In the genomic region with DNA sequence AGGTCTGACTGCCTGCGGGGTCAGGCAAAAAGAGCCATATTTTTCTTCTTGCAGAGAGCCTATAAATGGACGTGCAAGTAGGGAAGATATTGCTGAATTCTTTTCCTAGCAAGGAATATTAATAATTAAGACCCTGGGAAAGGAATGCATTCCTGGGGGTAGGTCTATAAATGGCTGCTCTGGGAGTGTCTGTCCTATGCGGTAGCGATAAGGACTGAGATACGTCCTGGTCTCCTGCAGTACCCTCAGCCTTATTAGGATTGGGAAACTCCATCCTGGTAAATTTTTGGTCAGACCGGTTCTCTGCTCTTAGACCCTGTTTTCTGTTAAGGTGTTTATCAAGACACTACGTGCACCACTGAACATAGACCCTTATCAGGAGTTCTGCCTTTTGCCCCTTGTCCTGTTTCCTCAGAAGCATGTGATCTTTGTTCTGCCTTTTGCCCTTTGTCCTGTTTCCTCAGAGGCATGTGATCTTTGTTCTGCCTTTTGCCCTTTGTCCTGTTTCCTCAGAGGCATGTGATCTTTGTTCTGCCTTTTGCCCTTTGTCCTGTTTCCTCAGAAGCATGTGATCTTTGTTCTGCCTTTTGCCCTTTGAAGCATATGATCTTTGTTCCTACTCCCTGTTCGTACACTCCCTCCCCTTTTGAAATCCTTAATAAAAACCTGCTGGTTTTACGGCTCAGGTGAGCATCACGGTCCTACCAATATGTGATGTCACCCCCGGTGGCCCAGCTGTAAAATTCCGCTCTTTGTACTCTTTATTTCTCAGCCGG, we compare ENCODE assay signal across 8 cellular contexts. TPM values are rescaled to one million over a fixed set of nuclear protein-coding genes. Genes with fewer than 3 reads are reported as not detected.
DNase-seq lines count a peak whose midpoint lies in the region; ATAC-seq and TF ChIP-seq lines count a peak whose summit lies in the region.
"Not testable (repeated sequence)": the region's sequence is repeated elsewhere in the genome, so short reads cannot be mapped to it uniquely, and the experiment has no call there.

No MANE protein-coding gene starts in this region.

- not testable (repeated sequence) for H3K9me3 ChIP-seq in CD8-positive, alpha-beta T cell (ENCODE audit: low read length); OCI-LY7 (ENCODE audit: low read length); right cardiac atrium (ENCODE audit: control insufficient read depth, low read length); naive thymus-derived CD4-positive, alpha-beta T cell (ENCODE audit: control insufficient read depth in 2 of 3, low read length in 3 of 3); skeletal muscle tissue (ENCODE audit: control insufficient read depth in 3 of 3, low read length in 3 of 3)

- not testable (repeated sequence) for H3K27me3 Mint-ChIP-seq in CD8-positive, alpha-beta T cell (ENCODE audit: low read depth); activated CD8-positive, alpha-beta memory T cell treated with anti-CD3 and anti-CD28 coated beads, Interleukin-2, amount 10 ng/mL, durations not matched to agents 7 days and 5 days; naive thymus-derived CD4-positive, alpha-beta T cell; type B pancreatic cell
- peaks cover 17% of the 10 kb centered on the region for H3K27me3 Mint-ChIP-seq in brain

- H3K27ac ChIP-seq in CD8-positive, alpha-beta T cell (ENCODE audit: low read depth, low read length); OCI-LY7 (ENCODE audit: low read depth, low read length, poor library complexity, severe bottlenecking): not testable (repeated sequence)
- H3K27ac ChIP-seq in right cardiac atrium (ENCODE audit: low read length) = peak overlapping the region; percentile 58
- H3K27ac ChIP-seq in naive thymus-derived CD4-positive, alpha-beta T cell (ENCODE audit: low read depth, low read length) = peak overlapping the region; percentile 95
- peak overlapping the region; percentile 95 for H3K27ac ChIP-seq in skeletal muscle tissue (ENCODE audit: low read depth, low read length)

- DNase-seq in CD8-positive, alpha-beta T cell; OCI-LY7 (ENCODE audit: low spot score); activated CD8-positive, alpha-beta memory T cell treated with anti-CD3 and anti-CD28 coated beads, Interleukin-2, amount 10 ng/mL, durations not matched to agents 7 days and 5 days; right cardiac atrium; naive thymus-derived CD4-positive, alpha-beta T cell; type B pancreatic cell (ENCODE audit: extremely low spot score, unreplicated experiment): not testable (repeated sequence)

- not testable (repeated sequence) for TF ChIP-seq CTCF in CD8-positive, alpha-beta T cell (IDR thresholded peaks at IDR 0.05); OCI-LY7 (conservative IDR thresholded peaks at IDR 0.05; ENCODE audit: low read length); brain (conservative IDR thresholded peaks at IDR 0.05); type B pancreatic cell (conservative IDR thresholded peaks at IDR 0.05)

- H4K20me1 ChIP-seq in OCI-LY7 (ENCODE audit: insufficient read depth, low read length) = not testable (repeated sequence)

- not testable (repeated sequence) for H3K27me3 ChIP-seq in CD8-positive, alpha-beta T cell (ENCODE audit: insufficient read depth, low read length); right cardiac atrium (ENCODE audit: control insufficient read depth, insufficient read depth); naive thymus-derived CD4-positive, alpha-beta T cell (ENCODE audit: control insufficient read depth in 2 of 2, insufficient read depth in 2 of 2, low read length in 2 of 2); skeletal muscle tissue (ENCODE audit: control insufficient read depth in 3 of 3, insufficient read depth in 3 of 3, low read length in 3 of 3)

- peaks cover 39% of the 10 kb centered on the region for H3K79me2 ChIP-seq in OCI-LY7 (ENCODE audit: insufficient read depth, low read depth, low read length)

- intact Hi-C loops in CD8-positive, alpha-beta T cell (cut with DNase I, micrococcal nuclease); OCI-LY7 (cut with micrococcal nuclease; ENCODE audit: unreplicated experiment); right cardiac atrium (cut with DNase I); naive thymus-derived CD4-positive, alpha-beta T cell (cut with micrococcal nuclease): not testable (repeated sequence)

- H3K9ac ChIP-seq in skeletal muscle tissue (ENCODE audit: low read depth in 1 of 3, low read length in 3 of 3) = peak overlapping the region in 1 of 3 donors; percentile 92

- peaks cover 48% of the 10 kb centered on the region for H3K4me1 ChIP-seq in CD8-positive, alpha-beta T cell (ENCODE audit: insufficient read depth, low read length)
- H3K4me1 ChIP-seq in OCI-LY7 (ENCODE audit: insufficient read depth, low read length, poor library complexity, severe bottlenecking) = peaks cover 40% of the 10 kb centered on the region
- peaks cover 14% of the 10 kb centered on the region for H3K4me1 ChIP-seq in right cardiac atrium (ENCODE audit: control insufficient read depth, insufficient read depth, low read length)
- H3K4me1 ChIP-seq in naive thymus-derived CD4-positive, alpha-beta T cell (ENCODE audit: control insufficient read depth in 2 of 2, insufficient read depth in 2 of 2, low read length in 2 of 2) = peaks cover 26 to 29% of the 10 kb centered on the region in 2 donors
- peaks cover 38 to 57% (median 44%) of the 10 kb centered on the region in 3 donors for H3K4me1 ChIP-seq in skeletal muscle tissue (ENCODE audit: control insufficient read depth in 3 of 3, insufficient read depth in 3 of 3, low read length in 3 of 3)

- H3K4me3 Mint-ChIP-seq in CD8-positive, alpha-beta T cell = peak overlapping the region; percentile 56
- peak overlapping the region; percentile 17 for H3K4me3 Mint-ChIP-seq in activated CD8-positive, alpha-beta memory T cell treated with anti-CD3 and anti-CD28 coated beads, Interleukin-2, amount 10 ng/mL, durations not matched to agents 7 days and 5 days
- H3K4me3 Mint-ChIP-seq in brain (peak overlapping the region; percentile 33 to 46 (median 39)), type B pancreatic cell (peak overlapping the region; percentile 75)
- H3K4me3 Mint-ChIP-seq in naive thymus-derived CD4-positive, alpha-beta T cell = peak overlapping the region in 8 of 10 donors; percentile 30 to 100 (median 98)

- peaks cover 27% of the 10 kb centered on the region for H3K36me3 Mint-ChIP-seq in CD8-positive, alpha-beta T cell
- H3K36me3 Mint-ChIP-seq in activated CD8-positive, alpha-beta memory T cell treated with anti-CD3 and anti-CD28 coated beads, Interleukin-2, amount 10 ng/mL, durations not matched to agents 7 days and 5 days = peaks cover 31% of the 10 kb centered on the region
- H3K36me3 Mint-ChIP-seq in brain (peaks cover 27% of the 10 kb centered on the region), type B pancreatic cell (peaks cover 27% of the 10 kb centered on the region)
- peaks cover 0 to 30% (median 20%) of the 10 kb centered on the region in 5 donors for H3K36me3 Mint-ChIP-seq in naive thymus-derived CD4-positive, alpha-beta T cell

- not testable (repeated sequence) for H3K4me3 ChIP-seq in CD8-positive, alpha-beta T cell (ENCODE audit: low read depth, low read length); OCI-LY7 (ENCODE audit: low read depth, low read length, poor library complexity, severe bottlenecking); right cardiac atrium (ENCODE audit: low read length); naive thymus-derived CD4-positive, alpha-beta T cell (ENCODE audit: low read length); skeletal muscle tissue (ENCODE audit: low read length in 3 of 3)

- CTCF ChIA-PET in CD8-positive, alpha-beta T cell (lab: Charles Lee) = interaction anchor here (4.3 kb wide), 1 partner anchor 18 kb away, joined by 35 read pairs; no protein-coding TSS in a partner anchor
- CTCF ChIA-PET in OCI-LY7 (lab: Charles Lee; ENCODE audit: unreplicated experiment) = not testable (repeated sequence)
- CTCF ChIA-PET in activated CD8-positive, alpha-beta memory T cell treated with anti-CD3 and anti-CD28 coated beads, Interleukin-2, amount 10 ng/mL, durations not matched to agents 7 days and 5 days (lab: Charles Lee) = interaction anchor here (2.1 to 3.7 kb wide), 6 partner anchors 7 to 33 kb away, joined by 6 to 16 read pairs (median 15); a partner anchor contains a TSS
- CTCF ChIA-PET in naive thymus-derived CD4-positive, alpha-beta T cell (lab: Charles Lee) = interaction anchor here (1.9 to 2.4 kb wide), 3 partner anchors 7 to 17 kb away, joined by 8 to 9 read pairs (median 9); no protein-coding TSS in a partner anchor

- POLR2A ChIA-PET in CD8-positive, alpha-beta T cell (lab: Charles Lee) = interaction anchor here (1.3 to 5.5 kb wide), 3 partner anchors 19 to 38 kb away, joined by 3 to 134 read pairs (median 75); a partner anchor contains a TSS
- POLR2A ChIA-PET in OCI-LY7 (lab: Charles Lee) = interaction anchor here (2.8 to 4.2 kb wide), 4 partner anchors 7 to 31 kb away, joined by 10 to 48 read pairs (median 26); a partner anchor contains a TSS
- POLR2A ChIA-PET in naive thymus-derived CD4-positive, alpha-beta T cell (lab: Charles Lee) = interaction anchor here (0.6 to 4.9 kb wide), 7 partner anchors 7 to 393 kb away, joined by 3 to 273 read pairs (median 44); a partner anchor contains a TSS

- H3K27ac Mint-ChIP-seq in CD8-positive, alpha-beta T cell = peak overlapping the region; percentile 75
- peak overlapping the region; percentile 14 for H3K27ac Mint-ChIP-seq in activated CD8-positive, alpha-beta memory T cell treated with anti-CD3 and anti-CD28 coated beads, Interleukin-2, amount 10 ng/mL, durations not matched to agents 7 days and 5 days
- not testable (repeated sequence) for H3K27ac Mint-ChIP-seq in brain
- peak overlapping the region; percentile 31 to 100 (median 98) for H3K27ac Mint-ChIP-seq in naive thymus-derived CD4-positive, alpha-beta T cell
- peak overlapping the region; percentile 85 for H3K27ac Mint-ChIP-seq in type B pancreatic cell

- not testable (repeated sequence) for H3K36me3 ChIP-seq in CD8-positive, alpha-beta T cell (ENCODE audit: insufficient read depth, low read length); skeletal muscle tissue (ENCODE audit: control insufficient read depth in 3 of 3, insufficient read depth in 3 of 3, low read length in 3 of 3)
- peaks cover 20% of the 10 kb centered on the region for H3K36me3 ChIP-seq in OCI-LY7 (ENCODE audit: insufficient read depth, low read length)
- H3K36me3 ChIP-seq in naive thymus-derived CD4-positive, alpha-beta T cell (ENCODE audit: control insufficient read depth in 2 of 3, insufficient read depth in 3 of 3, low read length in 3 of 3) = peaks cover 0 to 10% (median 0%) of the 10 kb centered on the region in 3 experiments

- 86% methylated on average over 13 of the region's 13 CpGs for WGBS in right cardiac atrium

- not testable (repeated sequence) for BruUV-seq in OCI-LY7 (replicated peaks; lab: Mats Ljungman, UMichigan)

- not testable (repeated sequence) for H2AFZ ChIP-seq in OCI-LY7 (ENCODE audit: low read length)

- peaks cover 38% of the 10 kb centered on the region for H3K4me1 Mint-ChIP-seq in CD8-positive, alpha-beta T cell (ENCODE audit: low read depth)
- peaks cover 35% of the 10 kb centered on the region for H3K4me1 Mint-ChIP-seq in activated CD8-positive, alpha-beta memory T cell treated with anti-CD3 and anti-CD28 coated beads, Interleukin-2, amount 10 ng/mL, durations not matched to agents 7 days and 5 days
- H3K4me1 Mint-ChIP-seq in brain (peaks cover 48% of the 10 kb centered on the region), type B pancreatic cell (ENCODE audit: unreplicated experiment) (peaks cover 38% of the 10 kb centered on the region)
- H3K4me1 Mint-ChIP-seq in naive thymus-derived CD4-positive, alpha-beta T cell = peaks cover 39 to 71% (median 53%) of the 10 kb centered on the region in 7 donors

- peak overlapping the region; percentile 80; the same call in 1 of the 2 replicates for H3K4me2 ChIP-seq in OCI-LY7 (ENCODE audit: low read length)

- H3K9me3 Mint-ChIP-seq in CD8-positive, alpha-beta T cell; activated CD8-positive, alpha-beta memory T cell treated with anti-CD3 and anti-CD28 coated beads, Interleukin-2, amount 10 ng/mL, durations not matched to agents 7 days and 5 days (ENCODE audit: low read depth): not testable (repeated sequence)
- H3K9me3 Mint-ChIP-seq in brain (peaks cover 15 to 31% (median 27%) of the 10 kb centered on the region in 5 experiments), type B pancreatic cell (peaks cover 12% of the 10 kb centered on the region)
- H3K9me3 Mint-ChIP-seq in naive thymus-derived CD4-positive, alpha-beta T cell = peaks cover 0 to 12% (median 2%) of the 10 kb centered on the region in 11 donors

- not testable (repeated sequence) for ATAC-seq in CD8-positive, alpha-beta T cell; activated CD8-positive, alpha-beta memory T cell treated with anti-CD3 and anti-CD28 coated beads, Interleukin-2, amount 10 ng/mL, durations not matched to agents 7 days and 5 days; right cardiac atrium; naive thymus-derived CD4-positive, alpha-beta T cell

- H3K9me2 ChIP-seq in OCI-LY7 (ENCODE audit: insufficient read depth, low read length) = not testable (repeated sequence)

RNA-seq across cellular contexts. Expression of a gene that starts 26.3 kb away (rescaled TPM):
- 10 to 100 TPM; 43.5 to 47.5 TPM for total RNA-seq in CD8-positive, alpha-beta T cell
- total RNA-seq in OCI-LY7 (2014; rRNA removed; shearing (Covaris generic)) = 65.2 and 75.4 TPM in 2 replicates
- total RNA-seq in OCI-LY7 (2022) (95.2 and 103 TPM in 2 replicates), right cardiac atrium (100 to 1,000 TPM in 1 of 4 donors, 10 to 100 TPM in 3; 74.3 to 119 (median 82.7) TPM), skeletal muscle tissue (38.1 TPM), type B pancreatic cell (ENCODE audit: low replicate concordance) (74.8 and 93.4 TPM in 2 replicates)
- 100 to 1,000 TPM; 141 to 142 TPM for total RNA-seq in activated CD8-positive, alpha-beta memory T cell treated with anti-CD3 and anti-CD28 coated beads, Interleukin-2, amount 10 ng/mL, durations not matched to agents 7 days and 5 days
- polyA plus RNA-seq in brain (ENCODE audit: insufficient read depth, low read depth, low replicate concordance) (48.6 TPM), right cardiac atrium (87.6 TPM)
- total RNA-seq in naive thymus-derived CD4-positive, alpha-beta T cell = 100 to 1,000 TPM; 101 to 206 (median 196) TPM
- 100 to 1,000 TPM in 1 of 2 donors, 10 to 100 TPM in 1; 98.6 to 178 TPM for polyA plus RNA-seq in naive thymus-derived CD4-positive, alpha-beta T cell

RNA-seq across cellular contexts. Expression of a gene that starts 32.1 kb away (rescaled TPM):
- 10 to 100 TPM; 13.7 to 13.9 TPM for total RNA-seq in CD8-positive, alpha-beta T cell
- 58.4 and 59.0 TPM in 2 replicates for total RNA-seq in OCI-LY7 (2014; rRNA removed; shearing (Covaris generic))
- total RNA-seq in OCI-LY7 (2022) = 69.2 and 79.1 TPM in 2 replicates
- 10 to 100 TPM; 23.2 to 25.2 TPM for total RNA-seq in activated CD8-positive, alpha-beta memory T cell treated with anti-CD3 and anti-CD28 coated beads, Interleukin-2, amount 10 ng/mL, durations not matched to agents 7 days and 5 days
- polyA plus RNA-seq in brain (ENCODE audit: insufficient read depth, low read depth, low replicate concordance) = 17.6 TPM
- total RNA-seq in right cardiac atrium = 10 to 100 TPM; 19.7 to 22.8 (median 20.6) TPM
- polyA plus RNA-seq in right cardiac atrium = 12.0 TPM
- total RNA-seq in naive thymus-derived CD4-positive, alpha-beta T cell = 10 to 100 TPM; 25.9 to 80.4 (median 36.4) TPM
- polyA plus RNA-seq in naive thymus-derived CD4-positive, alpha-beta T cell = 10 to 100 TPM; 24.9 to 28.6 TPM
- total RNA-seq in skeletal muscle tissue = 16.2 TPM
- 45.6 and 49.8 TPM in 2 replicates for total RNA-seq in type B pancreatic cell (ENCODE audit: low replicate concordance)

Comparison
In these comparisons a context has a peak if more than half of its experiments do, and no peak if none do; other contexts are left out.
1. H3K4me3 Mint-ChIP-seq: peak in every context shown above with its lines; median percentile 98 in naive thymus-derived CD4-positive, alpha-beta T cell; 75 in type B pancreatic cell; 56 in CD8-positive, alpha-beta T cell; 39 in brain; 17 in activated CD8-positive, alpha-beta memory T cell treated with anti-CD3 and anti-CD28 coated beads, Interleukin-2, amount 10 ng/mL, durations not matched to agents 7 days and 5 days.